In genomic region chr18:3603460-3604259, GRCh38 we compare ENCODE assay signal across 8 cellular contexts.
A peak's percentile ranks its signal among the peaks of the same experiment; 100 is the strongest.
DNase-seq lines count a peak whose midpoint lies in the region; ATAC-seq and TF ChIP-seq lines count a peak whose summit lies in the region.

No MANE protein-coding gene starts in this region.

- H3K4me3 Mint-ChIP-seq in activated T-cell treated with anti-CD3 and anti-CD28 coated beads, Interleukin-2, amount 50 U/mL, for 24 hours, result no peak overlapping the region
- H3K4me3 Mint-ChIP-seq in osteocyte (ENCODE audit: unreplicated experiment), result no peak overlapping the region

- no peak for DNase-seq in activated naive CD4-positive, alpha-beta T cell treated with anti-CD3 and anti-CD28 coated beads, Interleukin-2, amount 50 U/mL, for 72 hours (ENCODE audit: low spot score in 2 of 2)
- no peak for DNase-seq in activated naive CD4-positive, alpha-beta T cell treated with anti-CD3 and anti-CD28 coated beads, Interleukin-2, amount 50 U/mL, for 16 hours
- DNase-seq in NCI-H2171 treated with DMSO at 0.1 percent for 48 hours (lab: John Stamatoyannopoulos, UW) (peak; percentile 92), glomerular visceral epithelial cell (ENCODE audit: extremely low spot score) (peak; percentile 89), osteocyte (ENCODE audit: extremely low spot score, unreplicated experiment) (peak; percentile 87), NCI-H748 (lab: John Stamatoyannopoulos, UW; ENCODE audit: unreplicated experiment) (no peak), GM10266 (ENCODE audit: extremely low spot score) (no peak)
- DNase-seq in activated T-cell treated with anti-CD3 and anti-CD28 coated beads, Interleukin-2, amount 50 U/mL, for 24 hours, result peak; percentile 50

- H3K4me1 Mint-ChIP-seq in activated T-cell treated with anti-CD3 and anti-CD28 coated beads, Interleukin-2, amount 50 U/mL, for 24 hours (ENCODE audit: low read depth), result peaks cover 25% of the 10 kb centered on the region
- peaks cover 16% of the 10 kb centered on the region for H3K4me1 Mint-ChIP-seq in osteocyte (ENCODE audit: unreplicated experiment)

- no peak overlapping the region for H3K27ac Mint-ChIP-seq in activated naive CD4-positive, alpha-beta T cell treated with anti-CD3 and anti-CD28 coated beads, Interleukin-2, amount 50 U/mL, for 72 hours
- H3K27ac Mint-ChIP-seq in activated T-cell treated with anti-CD3 and anti-CD28 coated beads, Interleukin-2, amount 50 U/mL, for 24 hours, result no peak overlapping the region
- no peak overlapping the region for H3K27ac Mint-ChIP-seq in osteocyte (ENCODE audit: unreplicated experiment)

- TF ChIP-seq CTCF in osteocyte (IDR thresholded peaks at IDR 0.05) (no peak), GM10266 (IDR thresholded peaks at IDR 0.05; ENCODE audit: control insufficient read depth, insufficient read depth, low read depth, missing control alignments) (no peak)

- H3K9me3 Mint-ChIP-seq in activated naive CD4-positive, alpha-beta T cell treated with anti-CD3 and anti-CD28 coated beads, Interleukin-2, amount 50 U/mL, for 72 hours, result no peaks in the 10 kb centered on the region
- H3K9me3 Mint-ChIP-seq in activated T-cell treated with anti-CD3 and anti-CD28 coated beads, Interleukin-2, amount 50 U/mL, for 24 hours, result no peaks in the 10 kb centered on the region
- no peaks in the 10 kb centered on the region for H3K9me3 Mint-ChIP-seq in osteocyte (ENCODE audit: unreplicated experiment)

- peak; percentile 59 to 63 for ATAC-seq in activated naive CD4-positive, alpha-beta T cell treated with anti-CD3 and anti-CD28 coated beads, Interleukin-2, amount 50 U/mL, for 72 hours

- peaks cover 0 to 3% of the 10 kb centered on the region in 2 donors for H3K36me3 Mint-ChIP-seq in activated naive CD4-positive, alpha-beta T cell treated with anti-CD3 and anti-CD28 coated beads, Interleukin-2, amount 50 U/mL, for 72 hours
- H3K36me3 Mint-ChIP-seq in activated T-cell treated with anti-CD3 and anti-CD28 coated beads, Interleukin-2, amount 50 U/mL, for 24 hours (ENCODE audit: low read depth), result peaks cover 2% of the 10 kb centered on the region
- H3K36me3 Mint-ChIP-seq in osteocyte (ENCODE audit: unreplicated experiment), result no peaks in the 10 kb centered on the region

- no peaks in the 10 kb centered on the region for H3K27me3 Mint-ChIP-seq in activated T-cell treated with anti-CD3 and anti-CD28 coated beads, Interleukin-2, amount 50 U/mL, for 24 hours
- H3K27me3 Mint-ChIP-seq in osteocyte (ENCODE audit: unreplicated experiment), result no peaks in the 10 kb centered on the region

Comparison
In these comparisons a context has a peak if more than half of its experiments do, and no peak if none do; other contexts are left out.
1. DNase-seq: peak in NCI-H2171 treated with DMSO at 0.1 percent for 48 hours (single experiment), activated T-cell treated with anti-CD3 and anti-CD28 coated beads, Interleukin-2, amount 50 U/mL, for 24 hours (single experiment), glomerular visceral epithelial cell (single experiment) and osteocyte (single experiment); none in activated naive CD4-positive, alpha-beta T cell treated with anti-CD3 and anti-CD28 coated beads, Interleukin-2, amount 50 U/mL, for 72 hours (0 of 2), activated naive CD4-positive, alpha-beta T cell treated with anti-CD3 and anti-CD28 coated beads, Interleukin-2, amount 50 U/mL, for 16 hours (single experiment), NCI-H748 (single experiment) and GM10266 (single experiment).